ENCODE assay signal across 36 cellular contexts in the genomic region with DNA sequence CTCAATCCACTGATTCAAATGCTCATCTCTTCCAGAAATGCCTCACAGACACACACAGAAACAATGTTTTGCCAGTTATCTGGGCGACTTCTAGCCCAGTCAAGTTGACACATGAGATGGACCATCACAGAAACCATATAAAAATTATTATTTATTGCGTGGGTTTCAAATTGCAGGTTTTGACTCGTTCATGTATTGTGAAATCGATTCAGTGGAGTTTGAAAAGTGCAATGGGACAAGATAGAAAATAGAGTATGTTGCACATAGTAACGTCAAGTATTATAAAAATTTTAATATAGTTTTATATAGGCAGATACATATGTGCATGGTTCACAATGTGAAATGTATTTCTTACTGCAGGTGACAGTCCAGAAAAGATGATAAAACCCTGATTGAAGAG.
DNase-seq lines count a peak whose midpoint lies in the region; ATAC-seq, FAIRE-seq and TF ChIP-seq lines count a peak whose summit lies in the region.
"Had no signal": no experiment of that assay in that cellular context is flagged by ENCODE, and none has a peak within 500 bp of the region (broad histone marks: within the 10 kb centered on the region; RNA-seq: fewer than 3 reads in every experiment).

No MANE protein-coding gene starts in this region.

- WGBS in mammary epithelial cell (ENCODE audit: low coverage, missing lambda C conversion rate) = 41% methylated on average over 5 of the region's 5 CpGs
- WGBS in HepG2 (ENCODE audit: low lambda C conversion rate) = under 1% methylated on average over 5 of the region's 5 CpGs
- 63% methylated on average over 5 of the region's 5 CpGs for WGBS in right lobe of liver (ENCODE audit: insufficient coverage, low coverage, low lambda C conversion rate, missing lambda C conversion rate)
- no CpG with 5 or more reads among the region's 5 CpGs for WGBS in IMR-90 (ENCODE audit: extremely low coverage in 2 of 2, insufficient read length in 1 of 2), 2 experiments
- WGBS in K562 (ENCODE audit: insufficient coverage, low coverage, missing lambda C conversion rate) = 1% methylated on average over 5 of the region's 5 CpGs

- H3K9me1 ChIP-seq in IMR-90 (ENCODE audit: insufficient read depth, low read length) (no peaks in the 10 kb centered on the region), K562 (ENCODE audit: control insufficient read depth, insufficient read depth, low read length) (peaks cover 3% of the 10 kb centered on the region)

- H3K4ac ChIP-seq in IMR-90 (ENCODE audit: low read depth, low read length) = no peak overlapping the region

- H2AK5ac ChIP-seq in IMR-90 (ENCODE audit: low read depth, low read length) = no peak overlapping the region

- H3K79me1 ChIP-seq in IMR-90 (ENCODE audit: low read depth in 1 of 2, low read length in 2 of 2) = no peaks in the 10 kb centered on the region

- H3K9me3 ChIP-seq in mammary epithelial cell (replicated peaks; ENCODE audit: insufficient read depth, low read length) = no peaks in the 10 kb centered on the region
- no peaks in the 10 kb centered on the region for H3K9me3 ChIP-seq in HepG2 (ENCODE audit: low read length)
- no peaks in the 10 kb centered on the region for H3K9me3 ChIP-seq in right lobe of liver
- H3K9me3 ChIP-seq in IMR-90 (ENCODE audit: control insufficient read depth, insufficient read depth, low read length) = no peaks in the 10 kb centered on the region
- H3K9me3 ChIP-seq in K562 (replicated peaks; ENCODE audit: control insufficient read depth, insufficient read depth, low read depth, low read length) = no peaks in the 10 kb centered on the region
- H3K9me3 ChIP-seq: A549; BE2C; BLaER1; BLaER1 treated with 17β-estradiol and CSF1 and Interleukin-3, amounts not matched to agents 10 nM and 100 nM; Caco-2 had no signal

- in situ Hi-C loops in mammary epithelial cell (cut with MboI; ENCODE audit: low sequenced_read_pairs in 2 of 2) (no loop called here), HepG2 (cut with HindIII; ENCODE audit: extremely low pct_ligation_motif_present, low pct_unique_long_range_greater_than_20kb) (no loop called here), IMR-90 (cut with MboI; ENCODE audit: low sequenced_read_pairs) (no loop called here), K562 (cut with MboI) (no loop called here), GM13976 (cut with MboI; ENCODE audit: low sequenced_read_pairs, unreplicated experiment) (no loop called here)

- H2BK5ac ChIP-seq in IMR-90 (ENCODE audit: low read depth, low read length, poor library complexity, severe bottlenecking) = no peak overlapping the region

- H3K4me1 Mint-ChIP-seq in MCF 10A (ENCODE audit: insufficient read depth, unreplicated experiment) = no peaks in the 10 kb centered on the region

- peak; percentile 8 for DNase-seq in mammary epithelial cell
- no peak for DNase-seq in MCF 10A (ENCODE audit: unreplicated experiment)
- no peak for DNase-seq in HepG2 (ENCODE audit: low spot score)
- DNase-seq in right lobe of liver = no peak
- no peak for DNase-seq in IMR-90
- no peak for DNase-seq in K562 (ENCODE audit: extremely low read depth in 1 of 4, low spot score in 3 of 4)
- no peak for DNase-seq in GM13976 (ENCODE audit: low spot score)
- DNase-seq: 8988T; ACHN; AML-193; BE2C; C1 segment of cervical spinal cord; Caco-2; Calu3; CD4-positive, alpha-beta memory T cell; CD4-positive, alpha-beta T cell; CD4-positive, CD25-positive, alpha-beta regulatory T cell; CD8-positive, alpha-beta memory T cell; CD8-positive, alpha-beta T cell; COR-L47; DMS 273 treated with DMSO at 0.1 percent for 48 hours; DMS153; DMS53; DMS79; DMS79 treated with DMSO at 0.1 percent for 48 hours; DND-41; EL had no signal

- FAIRE-seq in HepG2 (lab: Jason Lieb, UNC) (no peak), K562 (lab: Jason Lieb, UNC) (no peak)
- FAIRE-seq: A204.1, A549, D721Med had no signal

- H3K4me2 ChIP-seq in mammary epithelial cell (ENCODE audit: insufficient read depth, low read depth, low read length) (no peak overlapping the region), HepG2 (ENCODE audit: low read depth, low read length) (no peak overlapping the region), IMR-90 (ENCODE audit: low read depth, low read length) (no peak overlapping the region), K562 (ENCODE audit: insufficient read depth, low read length) (no peak overlapping the region)
- H3K4me2 ChIP-seq: A549; BLaER1; BLaER1 treated with 17β-estradiol and CSF1 and Interleukin-3, amounts not matched to agents 10 nM and 100 nM had no signal

- H3K36me3 ChIP-seq in mammary epithelial cell (ENCODE audit: insufficient read depth, low read length) = no peaks in the 10 kb centered on the region
- no peaks in the 10 kb centered on the region for H3K36me3 ChIP-seq in HepG2 (replicated peaks in 1 of 2; ENCODE audit: control insufficient read depth in 1 of 2, insufficient read depth in 2 of 2, low read length in 2 of 2)
- H3K36me3 ChIP-seq in right lobe of liver = no peaks in the 10 kb centered on the region
- H3K36me3 ChIP-seq in IMR-90 (ENCODE audit: control insufficient read depth, insufficient read depth, low read length) = no peaks in the 10 kb centered on the region
- no peaks in the 10 kb centered on the region for H3K36me3 ChIP-seq in K562 (ENCODE audit: control insufficient read depth, insufficient read depth, low read length)
- H3K36me3 ChIP-seq: BE2C; BLaER1; BLaER1 treated with 17β-estradiol and CSF1 and Interleukin-3, amounts not matched to agents 10 nM and 100 nM had no signal

- TF ChIP-seq CTCF in mammary epithelial cell (conservative IDR thresholded peaks at IDR 0.05 in 1 of 2, IDR thresholded peaks at IDR 0.05 in 1 of 2; ENCODE audit: extremely low read depth in 1 of 2, insufficient read depth in 1 of 2, low read depth in 1 of 2, low read length in 2 of 2) (no peak), MCF 10A (IDR thresholded peaks at IDR 0.05; ENCODE audit: unreplicated experiment) (no peak), HepG2 (CRISPR knock-in tag; IDR thresholded peaks at IDR 0.05) (no peak), right lobe of liver (IDR thresholded peaks at IDR 0.05) (no peak), IMR-90 (conservative IDR thresholded peaks at IDR 0.05; ENCODE audit: low read depth, low read length) (no peak), K562 (IDR thresholded peaks at IDR 0.05 in 2 of 3, conservative IDR thresholded peaks at IDR 0.05 in 1 of 3; ENCODE audit: insufficient read depth in 2 of 3, low read depth in 1 of 3, low read length in 3 of 3) (no peak), GM13976 (IDR thresholded peaks at IDR 0.05; ENCODE audit: borderline replicate concordance, control extremely low read depth, extremely low read depth, insufficient read depth, missing control alignments) (no peak)

- POLR2A ChIA-PET in MCF 10A (lab: Yijun Ruan, JAX) = no interaction called here
- POLR2A ChIA-PET in HepG2 (lab: Yijun Ruan, JAX) = no interaction called here
- POLR2A ChIA-PET in IMR-90 (lab: Charles Lee; ENCODE audit: unreplicated experiment) = no interaction called here
- POLR2A ChIA-PET in K562 (lab: Yijun Ruan, JAX) = no interaction called here

- H3K27me3 Mint-ChIP-seq in MCF 10A (ENCODE audit: insufficient read depth, unreplicated experiment) = no peaks in the 10 kb centered on the region

- no peak overlapping the region for H3K4me3 Mint-ChIP-seq in MCF 10A (ENCODE audit: unreplicated experiment)
- H3K4me3 Mint-ChIP-seq: B cell; CD14-positive monocyte; CD4-positive, alpha-beta memory T cell; CD4-positive, alpha-beta T cell; CD4-positive, CD25-positive, alpha-beta regulatory T cell; CD8-positive, alpha-beta memory T cell; CD8-positive, alpha-beta T cell had no signal

- H4K20me1 ChIP-seq in mammary epithelial cell (ENCODE audit: insufficient read depth, low read length) (no peaks in the 10 kb centered on the region), HepG2 (ENCODE audit: insufficient read depth, low read length) (no peaks in the 10 kb centered on the region), IMR-90 (ENCODE audit: insufficient read depth, low read length) (no peaks in the 10 kb centered on the region), K562 (replicated peaks; ENCODE audit: control insufficient read depth, insufficient read depth, low read length) (no peaks in the 10 kb centered on the region)
- H4K20me1 ChIP-seq: BLaER1; BLaER1 treated with 17β-estradiol and CSF1 and Interleukin-3, amounts not matched to agents 10 nM and 100 nM had no signal

- no peak overlapping the region for H2BK20ac ChIP-seq in IMR-90 (ENCODE audit: low read depth, low read length)

- H2AK9ac ChIP-seq in IMR-90 (replicated peaks; ENCODE audit: low read depth, low read length, poor library complexity) = no peak overlapping the region

- no peak overlapping the region for H3K18ac ChIP-seq in IMR-90 (ENCODE audit: low read depth, low read length)

- BruUV-seq in mammary epithelial cell (replicated peaks; lab: Mats Ljungman, UMichigan) (no TSS peak), MCF 10A (replicated peaks; lab: Mats Ljungman, UMichigan) (no TSS peak), HepG2 (replicated peaks; lab: Mats Ljungman, UMichigan) (no TSS peak), IMR-90 (replicated peaks; lab: Mats Ljungman, UMichigan) (no TSS peak), K562 (replicated peaks; lab: Mats Ljungman, UMichigan) (no TSS peak)

- no peak overlapping the region for H3K23ac ChIP-seq in IMR-90 (ENCODE audit: low read depth, low read length)

- H4K8ac ChIP-seq in IMR-90 (ENCODE audit: low read depth in 2 of 2, low read length in 2 of 2) = no peak overlapping the region

- no peaks in the 10 kb centered on the region for H3K4me1 ChIP-seq in mammary epithelial cell (ENCODE audit: insufficient read depth, low read length)
- no peaks in the 10 kb centered on the region for H3K4me1 ChIP-seq in HepG2 (ENCODE audit: insufficient read depth, low read length)
- no peaks in the 10 kb centered on the region for H3K4me1 ChIP-seq in right lobe of liver
- H3K4me1 ChIP-seq in IMR-90 (ENCODE audit: control insufficient read depth, insufficient read depth, low read length) = no peaks in the 10 kb centered on the region
- H3K4me1 ChIP-seq in K562 (replicated peaks in 1 of 2; ENCODE audit: control insufficient read depth in 2 of 2, insufficient read depth in 2 of 2, low read length in 2 of 2) = peaks cover 0 to 1% of the 10 kb centered on the region in 2 experiments; a peak in 1 of 5 replicates
- H3K4me1 ChIP-seq: A549, BE2C, BLaER1 had no signal

- no peak overlapping the region for H4K91ac ChIP-seq in IMR-90 (ENCODE audit: insufficient read depth, low read depth, low read length)

- H3K9ac ChIP-seq in mammary epithelial cell (ENCODE audit: insufficient read depth, low read length) = no peak overlapping the region
- H3K9ac ChIP-seq in HepG2 (ENCODE audit: insufficient read depth, low read depth, low read length) = no peak overlapping the region
- H3K9ac ChIP-seq in IMR-90 (ENCODE audit: low read depth, low read length) = no peak overlapping the region
- H3K9ac ChIP-seq in K562 (ENCODE audit: insufficient read depth in 1 of 2, low read depth in 2 of 2, low read length in 2 of 2) = no peak overlapping the region
- H3K9ac ChIP-seq: BLaER1; BLaER1 treated with 17β-estradiol and CSF1 and Interleukin-3, amounts not matched to agents 10 nM and 100 nM had no signal

- H3K56ac ChIP-seq in IMR-90 (ENCODE audit: extremely low read depth, insufficient read depth, low read length) = no peak overlapping the region

- H4K5ac ChIP-seq in IMR-90 (ENCODE audit: low read depth, low read length) = no peak overlapping the region

- H2AFZ ChIP-seq in mammary epithelial cell (ENCODE audit: low read depth, low read length) = no peak overlapping the region
- no peak overlapping the region for H2AFZ ChIP-seq in HepG2 (ENCODE audit: low read length)
- no peak overlapping the region for H2AFZ ChIP-seq in IMR-90 (replicated peaks; ENCODE audit: low read length, poor library complexity)
- no peak overlapping the region for H2AFZ ChIP-seq in K562 (ENCODE audit: low read depth, low read length)

- TF ChIP-seq RAD21 in HepG2 (CRISPR knock-in tag; IDR thresholded peaks at IDR 0.05) (no peak), IMR-90 (IDR thresholded peaks at IDR 0.05; ENCODE audit: low read length) (no peak), K562 (CRISPR knock-in tag; conservative IDR thresholded peaks at IDR 0.05 in 1 of 2, IDR thresholded peaks at IDR 0.05 in 1 of 2) (no peak)

- H3K9me3 Mint-ChIP-seq in MCF 10A (ENCODE audit: unreplicated experiment) = no peaks in the 10 kb centered on the region
- H3K9me3 Mint-ChIP-seq: CD4-positive, alpha-beta T cell; CD8-positive, alpha-beta memory T cell; CD8-positive, alpha-beta T cell had no signal

- dilution Hi-C loops in mammary epithelial cell (cut with HindIII; ENCODE audit: low sequenced_read_pairs) (no loop called here), IMR-90 (cut with HindIII; ENCODE audit: low sequenced_read_pairs, unreplicated experiment) (no loop called here)

- H3K27ac ChIP-seq in mammary epithelial cell (ENCODE audit: insufficient read depth, low read depth, low read length) = no peak overlapping the region
- H3K27ac ChIP-seq in HepG2 (ENCODE audit: extremely low read length, insufficient read depth, low read length) = no peak overlapping the region
- no peak overlapping the region for H3K27ac ChIP-seq in right lobe of liver
- H3K27ac ChIP-seq in IMR-90 (ENCODE audit: insufficient read depth, low read length) = no peak overlapping the region
- no peak overlapping the region for H3K27ac ChIP-seq in K562 (ENCODE audit: extremely low read depth, low read depth, low read length)
- H3K27ac ChIP-seq: 22Rv1; A549; BLaER1; BLaER1 treated with 17β-estradiol and CSF1 and Interleukin-3, amounts not matched to agents 10 nM and 100 nM had no signal

- TF ChIP-seq EP300 in HepG2 (IDR thresholded peaks at IDR 0.05; ENCODE audit: low read depth in 2 of 2, low read length in 2 of 2) (no peak), HepG2 (CRISPR knock-in tag; IDR thresholded peaks at IDR 0.05; ENCODE audit: borderline replicate concordance) (no peak), K562 (IDR thresholded peaks at IDR 0.05; ENCODE audit: low read length) (no peak)

- no peaks in the 10 kb centered on the region for H3K36me3 Mint-ChIP-seq in MCF 10A (ENCODE audit: insufficient read depth, unreplicated experiment)
- H3K36me3 Mint-ChIP-seq: CD14-positive monocyte; CD4-positive, alpha-beta memory T cell; CD4-positive, CD25-positive, alpha-beta regulatory T cell; CD8-positive, alpha-beta memory T cell; CD8-positive, alpha-beta T cell had no signal

- H3K79me2 ChIP-seq in mammary epithelial cell (ENCODE audit: insufficient read depth, low read length) = no peaks in the 10 kb centered on the region
- no peaks in the 10 kb centered on the region for H3K79me2 ChIP-seq in HepG2 (ENCODE audit: insufficient read depth, low read length)
- H3K79me2 ChIP-seq in K562 (ENCODE audit: control insufficient read depth, insufficient read depth, low read length) = no peaks in the 10 kb centered on the region

- no peak overlapping the region for H2BK15ac ChIP-seq in IMR-90 (ENCODE audit: low read depth, low read length)

- H3K27me3 ChIP-seq in mammary epithelial cell (ENCODE audit: insufficient read depth, low read length) (peaks cover 1% of the 10 kb centered on the region), HepG2 (ENCODE audit: control insufficient read depth in 1 of 2, insufficient read depth in 2 of 2, low read length in 2 of 2) (peaks cover 2 to 64% of the 10 kb centered on the region in 2 experiments; a peak in 4 of 5 replicates), right lobe of liver (no peaks in the 10 kb centered on the region), IMR-90 (ENCODE audit: control insufficient read depth, insufficient read depth, low read length) (peaks cover 31% of the 10 kb centered on the region), K562 (ENCODE audit: control insufficient read depth in 2 of 2, insufficient read depth in 2 of 2, low read length in 2 of 2) (peaks cover 28 to 43% of the 10 kb centered on the region in 2 experiments; a peak in 4 of 5 replicates)
- H3K27me3 ChIP-seq: BE2C, BLaER1 had no signal

- H3K4me3 ChIP-seq in mammary epithelial cell (replicated peaks in 1 of 3; ENCODE audit: insufficient read depth in 1 of 3, low read depth in 2 of 3, low read length in 3 of 3) (no peak overlapping the region), HepG2 (replicated peaks in 1 of 3; ENCODE audit: insufficient read depth in 1 of 3, low read depth in 2 of 3, low read length in 3 of 3) (no peak overlapping the region), right lobe of liver (no peak overlapping the region), IMR-90 (ENCODE audit: insufficient read depth, low read depth, low read length) (no peak overlapping the region), K562 (no peak overlapping the region)
- H3K4me3 ChIP-seq: A549; BLaER1; BLaER1 treated with 17β-estradiol and CSF1 and Interleukin-3, amounts not matched to agents 10 nM and 100 nM had no signal

- TF ChIP-seq POLR2A in HepG2 (IDR thresholded peaks at IDR 0.05; ENCODE audit: insufficient read depth in 1 of 2, low read depth in 2 of 2, low read length in 2 of 2) (no peak), right lobe of liver (IDR thresholded peaks at IDR 0.05) (no peak), IMR-90 (IDR thresholded peaks at IDR 0.05; ENCODE audit: low read depth, low read length) (no peak), K562 (conservative IDR thresholded peaks at IDR 0.05) (no peak)

- ATAC-seq in HepG2 (no peak), right lobe of liver (no peak), IMR-90 (ENCODE audit: low read depth) (no peak), K562 (no peak), HG03457 (IDR thresholded peaks at IDR 0.05; ENCODE audit: unreplicated experiment) (no peak)
- ATAC-seq: A549; CD8-positive, alpha-beta T cell had no signal

- H3K14ac ChIP-seq in IMR-90 (replicated peaks; ENCODE audit: low read depth, low read length) = no peak overlapping the region

- intact Hi-C loops in mammary epithelial cell (cut with micrococcal nuclease) = no loop called here
- intact Hi-C loops in MCF 10A (cut with micrococcal nuclease) = no loop called here
- intact Hi-C loops in HepG2 (cut with micrococcal nuclease; ENCODE audit: unreplicated experiment) = no loop called here
- intact Hi-C loops in right lobe of liver (cut with DNase I) = no loop called here
- intact Hi-C loops in IMR-90 (cut with micrococcal nuclease) = no loop called here
- intact Hi-C loops in K562 (cut with micrococcal nuclease) = no loop called here

- no peak overlapping the region for H3K27ac Mint-ChIP-seq in MCF 10A (ENCODE audit: low read depth, unreplicated experiment)
- H3K27ac Mint-ChIP-seq: B cell; CD14-positive monocyte; CD4-positive, alpha-beta memory T cell; CD4-positive, alpha-beta T cell; CD8-positive, alpha-beta memory T cell; CD8-positive, alpha-beta T cell had no signal

- H2BK120ac ChIP-seq in IMR-90 (ENCODE audit: low read depth, low read length) = no peak overlapping the region

- CTCF ChIA-PET in mammary epithelial cell (lab: Charles Lee; ENCODE audit: low non-redundant PET) = no interaction called here
- CTCF ChIA-PET in MCF 10A (lab: Yijun Ruan, JAX) = interaction anchor here (2.2 kb wide), 1 partner anchor 23 kb away, joined by 7 read pairs; no protein-coding TSS in a partner anchor
- CTCF ChIA-PET in HepG2 (lab: Yijun Ruan, JAX; ENCODE audit: low intra/inter-chr PET ratio, low total read pairs) = no interaction called here
- CTCF ChIA-PET in IMR-90 (lab: Yijun Ruan, JAX) = no interaction called here
- CTCF ChIA-PET in K562 (lab: Yijun Ruan, JAX; ENCODE audit: low intra/inter-chr PET ratio) = no interaction called here
